9 cellular contexts compared by ENCODE assay signal in the genomic region with DNA sequence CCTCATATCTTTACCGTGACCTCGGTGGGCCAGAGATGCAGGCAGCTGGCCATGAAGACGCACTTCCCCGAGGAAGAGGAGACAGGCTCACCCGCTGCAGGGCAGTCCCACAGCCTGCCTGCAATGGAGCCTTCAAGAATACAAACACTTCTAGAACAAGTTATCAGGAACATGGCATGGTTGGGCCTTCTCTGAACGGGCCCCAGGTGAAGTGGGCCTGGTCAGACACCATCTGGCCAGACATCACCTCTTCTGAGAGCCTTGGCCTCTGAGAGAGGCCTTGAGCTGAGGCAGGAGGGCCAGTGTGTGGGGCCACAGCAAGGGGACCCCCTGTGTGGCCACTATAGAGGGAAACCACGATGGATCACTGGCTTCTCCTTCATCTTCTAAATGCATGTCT.
"Had no signal": no experiment of that assay in that cellular context is flagged by ENCODE, and none has a peak within 500 bp of the region (broad histone marks: within the 10 kb centered on the region; RNA-seq: fewer than 3 reads in every experiment).

No MANE protein-coding gene starts in this region.

- H3K36me3 ChIP-seq: HAP-1 had no signal

- FAIRE-seq: HepG2 had no signal

- ATAC-seq: HCT116, HepG2 had no signal

- DNase-seq: GM23248, GOT3, H7, HFFc6, KBM-7 had no signal

- H3K4me1 ChIP-seq: HAP-1 had no signal

- H3K27ac ChIP-seq: GM23248, HL-60 had no signal

- H3K4me3 ChIP-seq: GM23248, HAP-1 had no signal

- H2AFZ ChIP-seq: GM23248 had no signal

- H3K9ac ChIP-seq: GM23248 had no signal

- H3K9me3 ChIP-seq: HAP-1 had no signal
